In genomic region chr4:175035907-175036306, GRCh38 we compare ENCODE assay signal across 16 cellular contexts.
DNase-seq lines count a peak whose midpoint lies in the region; ATAC-seq and TF ChIP-seq lines count a peak whose summit lies in the region.
"Had no signal": no experiment of that assay in that cellular context is flagged by ENCODE, and none has a peak within 500 bp of the region (broad histone marks: within the 10 kb centered on the region; RNA-seq: fewer than 3 reads in every experiment).

No MANE protein-coding gene starts in this region.

- no peaks in the 10 kb centered on the region for H3K79me1 ChIP-seq in mesendoderm (ENCODE audit: low read length)

- H3K4me2 ChIP-seq in SU-DHL-6 (ENCODE audit: low read depth, low read length, poor library complexity, severe bottlenecking), result no peak overlapping the region
- H3K4me2 ChIP-seq in mesendoderm (ENCODE audit: low read length), result no peak overlapping the region
- H3K4me2 ChIP-seq: BLaER1 had no signal

- no peak overlapping the region for H3K56ac ChIP-seq in mesendoderm (ENCODE audit: low read length)

- no peak overlapping the region for H2AK5ac ChIP-seq in mesendoderm (ENCODE audit: low read length)

- no peak overlapping the region for H3K4me3 ChIP-seq in SU-DHL-6 (ENCODE audit: insufficient read depth, low read length, poor library complexity, severe bottlenecking)
- no peak overlapping the region for H3K4me3 ChIP-seq in mesendoderm (ENCODE audit: low read length)
- H3K4me3 ChIP-seq: BLaER1, pancreas, testis had no signal

- H3K36me3 ChIP-seq in SU-DHL-6 (ENCODE audit: low read length), result 0 out of 2 replicates have a peak, but pooled peaks cover 9% of the 10 kb centered on the region
- H3K36me3 ChIP-seq in mesendoderm (ENCODE audit: control insufficient read depth, insufficient read depth, low read length), result no peaks in the 10 kb centered on the region
- H3K36me3 ChIP-seq: pancreas had no signal

- H3K27ac ChIP-seq in SU-DHL-6 (ENCODE audit: low read depth, low read length), result no peak overlapping the region
- H3K27ac ChIP-seq in mesendoderm (ENCODE audit: low read depth, low read length), result no peak overlapping the region
- H3K27ac ChIP-seq: BLaER1, pancreas, testis had no signal

- no peak overlapping the region for H3K4ac ChIP-seq in mesendoderm (ENCODE audit: low read depth, low read length)

- no peaks in the 10 kb centered on the region for H3F3A ChIP-seq in SU-DHL-6 (ENCODE audit: insufficient read depth)

- H2BK5ac ChIP-seq in mesendoderm (ENCODE audit: low read length), result no peak overlapping the region

- no peak for TF ChIP-seq CTCF in SU-DHL-6 (IDR thresholded peaks at IDR 0.05; ENCODE audit: insufficient read depth, low read length, poor library complexity, severe bottlenecking)

- H3K27me3 ChIP-seq in SU-DHL-6 (ENCODE audit: low read length), result no peaks in the 10 kb centered on the region
- H3K27me3 ChIP-seq in mesendoderm (ENCODE audit: insufficient read depth, low read length, poor library complexity), result no peaks in the 10 kb centered on the region
- H3K27me3 ChIP-seq: BLaER1, pancreas, testis had no signal

- no peaks in the 10 kb centered on the region for H3K9me2 ChIP-seq in SU-DHL-6 (replicated peaks; ENCODE audit: insufficient read depth, low read length)

- peak overlapping the region; percentile 9 for H2AFZ ChIP-seq in SU-DHL-6 (ENCODE audit: low read depth, low read length, severe bottlenecking)

- H3K9ac ChIP-seq in SU-DHL-6 (ENCODE audit: low read length), result no peak overlapping the region
- H3K9ac ChIP-seq in mesendoderm (ENCODE audit: low read length), result no peak overlapping the region
- H3K9ac ChIP-seq: BLaER1 had no signal

- no peak overlapping the region for H4K5ac ChIP-seq in mesendoderm (ENCODE audit: low read length)

- no peak overlapping the region for H4K8ac ChIP-seq in mesendoderm (ENCODE audit: low read depth, low read length)

- H2BK120ac ChIP-seq in mesendoderm (ENCODE audit: low read depth, low read length), result no peak overlapping the region

- WGBS in mesendoderm (ENCODE audit: extremely low coverage, insufficient coverage, low lambda C conversion rate), result no CpG with 5 or more reads among the region's 2 CpGs

- H3K9me3 ChIP-seq in SU-DHL-6 (ENCODE audit: insufficient read depth, low read length), result peaks cover 34% of the 10 kb centered on the region
- H3K9me3 ChIP-seq: pancreas, testis had no signal

- H3K23ac ChIP-seq in mesendoderm (ENCODE audit: low read length), result no peak overlapping the region

- H2BK15ac ChIP-seq in mesendoderm (replicated peaks; ENCODE audit: low read depth), result no peak overlapping the region

- ATAC-seq in HG02885 (IDR thresholded peaks at IDR 0.05; ENCODE audit: poor library complexity, unreplicated experiment) (peak; percentile 90), GM21423 (IDR thresholded peaks at IDR 0.05; ENCODE audit: unreplicated experiment) (no peak), left lobe of liver (no peak)
- ATAC-seq: activated CD8-positive, alpha-beta memory T cell treated with anti-CD3 and anti-CD28 coated beads, Interleukin-2, amount 10 ng/mL, durations not matched to agents 7 days and 5 days; pancreas had no signal

- no peaks in the 10 kb centered on the region for H3K4me1 ChIP-seq in mesendoderm (ENCODE audit: control insufficient read depth, low read depth, low read length)
- H3K4me1 ChIP-seq: pancreas, testis had no signal

- no peaks in the 10 kb centered on the region for H4K20me1 ChIP-seq in SU-DHL-6 (ENCODE audit: low read depth, low read length)
- H4K20me1 ChIP-seq: BLaER1 had no signal

- peak overlapping the region; percentile 30 for H3K18ac ChIP-seq in mesendoderm (ENCODE audit: low read length)

- DNase-seq in EH (ENCODE audit: low read depth) (peak; percentile 35), mesendoderm (no peak), HUDEP-2 (lab: John Stamatoyannopoulos, UW; ENCODE audit: unreplicated experiment in 76 of 76) (no peak), SIG-M5 treated with dmso at 0.1 percent for 504 hours (lab: John Stamatoyannopoulos, UW; ENCODE audit: unreplicated experiment) (no peak), left lobe of liver (ENCODE audit: low spot score) (no peak)
- DNase-seq: activated CD4-positive, CD25-positive, alpha-beta regulatory T cell; activated CD8-positive, alpha-beta memory T cell treated with anti-CD3 and anti-CD28 coated beads, Interleukin-2, amount 10 ng/mL, durations not matched to agents 7 days and 5 days; DMS153; kidney glomerular epithelial cell; MM.1S; pancreas; testis had no signal

- no peaks in the 10 kb centered on the region for H3K79me2 ChIP-seq in SU-DHL-6 (ENCODE audit: insufficient read depth, low read length)
- no peaks in the 10 kb centered on the region for H3K79me2 ChIP-seq in mesendoderm (ENCODE audit: control insufficient read depth, insufficient read depth, low read length)
